Comparison of ENCODE assay signal across 10 cellular contexts in the genomic region with DNA sequence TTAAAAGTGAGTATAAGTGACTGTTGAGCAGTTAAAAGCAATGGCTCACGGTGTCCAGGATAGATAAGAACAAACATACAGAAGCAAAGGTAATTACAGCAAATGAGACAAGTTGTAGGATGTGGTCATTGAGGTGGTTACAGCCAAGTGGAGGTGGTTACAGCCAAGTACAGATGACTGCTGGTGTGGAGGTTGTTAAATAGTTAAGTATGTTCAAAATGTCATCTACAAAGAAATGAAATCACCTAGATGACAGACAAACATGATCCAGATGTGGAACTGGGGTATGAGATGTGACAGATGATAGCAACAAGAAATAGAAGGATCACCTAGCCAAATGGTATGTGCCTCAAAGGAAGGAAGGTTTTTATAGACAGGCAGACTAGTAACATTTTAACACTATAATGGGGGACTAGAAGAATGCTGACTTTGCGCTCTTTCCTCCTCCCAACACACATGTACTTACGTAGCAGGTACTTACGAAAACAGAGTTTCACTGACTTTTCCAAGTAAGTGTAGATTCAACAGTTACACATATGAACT. TPM values are rescaled to one million over a fixed set of nuclear protein-coding genes. Genes with fewer than 3 reads are reported as not detected.
A peak's percentile ranks its signal among the peaks of the same experiment; 100 is the strongest.
DNase-seq lines count a peak whose midpoint lies in the region; ATAC-seq, FAIRE-seq and TF ChIP-seq lines count a peak whose summit lies in the region.
"Had no signal": no experiment of that assay in that cellular context is flagged by ENCODE, and none has a peak within 500 bp of the region (broad histone marks: within the 10 kb centered on the region; RNA-seq: fewer than 3 reads in every experiment).

No MANE protein-coding gene starts in this region.

- TF ChIP-seq CTCF in progenitor cell of endocrine pancreas (IDR thresholded peaks at IDR 0.05; ENCODE audit: unreplicated experiment) (no peak), BE2C (IDR thresholded peaks at IDR 0.05; ENCODE audit: low read depth, low read length) (no peak)

- H3K4me3 Mint-ChIP-seq in T-helper 1 cell treated with Interleukin-12 subunit alpha and Interleukin-12 subunit beta and Interleukin-4 antibody, amounts not matched to agents 30 μg/mL and 1 μg/mL, for 36 hours: no peak overlapping the region
- H3K4me3 Mint-ChIP-seq in progenitor cell of endocrine pancreas (ENCODE audit: low read depth): no peak overlapping the region

- ATAC-seq in GM19351 (IDR thresholded peaks at IDR 0.05; ENCODE audit: unreplicated experiment) (peak; percentile 64), HG02943 (IDR thresholded peaks at IDR 0.05; ENCODE audit: low read depth, unreplicated experiment) (peak; percentile 41)
- ATAC-seq: right cardiac atrium had no signal

- FAIRE-seq in urothelium cell line (lab: Jason Lieb, UNC): no peak

- H3K9me3 ChIP-seq in BE2C: no peaks in the 10 kb centered on the region

- peak overlapping the region; percentile 68 for H3K27ac Mint-ChIP-seq in T-helper 1 cell treated with Interleukin-12 subunit alpha and Interleukin-12 subunit beta and Interleukin-4 antibody, amounts not matched to agents 30 μg/mL and 1 μg/mL, for 36 hours
- peak overlapping the region; percentile 89 for H3K27ac Mint-ChIP-seq in progenitor cell of endocrine pancreas

- no peak overlapping the region for H3K4me3 ChIP-seq in BE2C (ENCODE audit: low read depth, low read length)

- no peaks in the 10 kb centered on the region for H3K4me1 ChIP-seq in BE2C

- DNase-seq in progenitor cell of endocrine pancreas (ENCODE audit: low spot score, unreplicated experiment) (no peak), BE2C (no peak), urothelium cell line (ENCODE audit: low spot score) (no peak), SW 1271 (lab: John Stamatoyannopoulos, UW) (no peak)
- DNase-seq: activated T-cell treated with anti-CD3 and anti-CD28 coated beads for 4 hours; NK-92 treated with Interleukin-12 subunit alpha and Interleukin-12 subunit beta, amount 100 ng/mL, for 24 hours; right cardiac atrium had no signal

- H3K4me1 Mint-ChIP-seq in T-helper 1 cell treated with Interleukin-12 subunit alpha and Interleukin-12 subunit beta and Interleukin-4 antibody, amounts not matched to agents 30 μg/mL and 1 μg/mL, for 36 hours (ENCODE audit: low read depth): peaks cover 56% of the 10 kb centered on the region
- peaks cover 3% of the 10 kb centered on the region for H3K4me1 Mint-ChIP-seq in progenitor cell of endocrine pancreas (ENCODE audit: low read depth)

- H3K36me3 Mint-ChIP-seq in T-helper 1 cell treated with Interleukin-12 subunit alpha and Interleukin-12 subunit beta and Interleukin-4 antibody, amounts not matched to agents 30 μg/mL and 1 μg/mL, for 36 hours (ENCODE audit: low read depth): peaks cover 21% of the 10 kb centered on the region
- H3K36me3 Mint-ChIP-seq in progenitor cell of endocrine pancreas (ENCODE audit: insufficient read depth): peaks cover 2% of the 10 kb centered on the region

- H3K27me3 ChIP-seq in BE2C: no peaks in the 10 kb centered on the region

- peaks cover 4% of the 10 kb centered on the region for H3K9me3 Mint-ChIP-seq in T-helper 1 cell treated with Interleukin-12 subunit alpha and Interleukin-12 subunit beta and Interleukin-4 antibody, amounts not matched to agents 30 μg/mL and 1 μg/mL, for 36 hours
- H3K9me3 Mint-ChIP-seq in progenitor cell of endocrine pancreas (ENCODE audit: low read depth): no peaks in the 10 kb centered on the region

- H3K36me3 ChIP-seq in BE2C: no peaks in the 10 kb centered on the region

- no peaks in the 10 kb centered on the region for H3K27me3 Mint-ChIP-seq in T-helper 1 cell treated with Interleukin-12 subunit alpha and Interleukin-12 subunit beta and Interleukin-4 antibody, amounts not matched to agents 30 μg/mL and 1 μg/mL, for 36 hours (ENCODE audit: low read depth)
- no peaks in the 10 kb centered on the region for H3K27me3 Mint-ChIP-seq in progenitor cell of endocrine pancreas

RNA-seq across cellular contexts. Expression of gene ANKRD28, which starts 6.8 kb away (rescaled TPM):
- 63.7 and 66.1 TPM in 2 replicates for total RNA-seq in progenitor cell of endocrine pancreas
- 4.5 TPM for polyA plus RNA-seq in BE2C (2012; ENCODE audit: insufficient read depth, insufficient read length, low read depth)
